ENCODE assay signal across 18 cellular contexts in the genomic region with DNA sequence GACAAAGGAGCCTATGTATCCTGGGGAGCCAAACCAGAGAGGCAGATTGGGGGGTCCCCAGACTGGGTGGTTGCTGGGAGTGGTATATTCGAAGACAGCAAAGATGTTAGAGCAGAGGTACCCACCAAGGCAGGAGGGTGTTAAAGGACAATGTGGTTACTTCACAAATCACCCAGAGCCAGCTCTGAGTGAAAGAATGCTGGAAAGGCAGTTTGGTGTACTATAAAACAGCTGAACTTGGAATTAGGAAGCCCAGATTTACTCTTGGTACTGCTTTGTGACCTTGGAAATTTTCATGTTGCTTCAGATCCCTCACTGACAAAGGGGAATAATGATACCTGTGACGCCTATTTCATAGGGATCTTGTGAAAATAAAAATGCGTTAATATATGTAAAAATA.
A peak's percentile ranks its signal among the peaks of the same experiment; 100 is the strongest.
DNase-seq lines count a peak whose midpoint lies in the region; TF ChIP-seq lines count a peak whose summit lies in the region.
"Had no signal": no experiment of that assay in that cellular context is flagged by ENCODE, and none has a peak within 500 bp of the region (broad histone marks: within the 10 kb centered on the region; RNA-seq: fewer than 3 reads in every experiment).

No MANE protein-coding gene starts in this region.

- peak overlapping the region; percentile 84 for H3K27ac Mint-ChIP-seq in HFFc6
- H3K27ac Mint-ChIP-seq: CD8-positive, alpha-beta memory T cell had no signal

- H3K27ac ChIP-seq in esophagus muscularis mucosa (replicated peaks in 1 of 4): no peak overlapping the region
- peak overlapping the region; percentile 54 for H3K27ac ChIP-seq in osteoblast (ENCODE audit: low read depth, low read length)
- H3K27ac ChIP-seq in ascending aorta: no peak overlapping the region
- H3K27ac ChIP-seq: HL-60, Peyer's patch, SJCRH30 had no signal

- no peak overlapping the region for H3K4me3 ChIP-seq in esophagus muscularis mucosa
- H3K4me3 ChIP-seq in osteoblast (ENCODE audit: insufficient read depth, low read length): no peak overlapping the region
- no peak overlapping the region for H3K4me3 ChIP-seq in ascending aorta
- H3K4me3 ChIP-seq: HAP-1, Peyer's patch, SJCRH30 had no signal

- H3K27me3 Mint-ChIP-seq in HFFc6 (ENCODE audit: insufficient read depth): peaks cover 1% of the 10 kb centered on the region

- H3K4me1 ChIP-seq in esophagus muscularis mucosa: peaks cover 0 to 4% (median 0%) of the 10 kb centered on the region in 4 donors
- H3K4me1 ChIP-seq in osteoblast (ENCODE audit: insufficient read depth, low read length): peaks cover 8% of the 10 kb centered on the region
- H3K4me1 ChIP-seq in ascending aorta: no peaks in the 10 kb centered on the region
- H3K4me1 ChIP-seq: HAP-1, Peyer's patch had no signal

- H3K36me3 ChIP-seq in esophagus muscularis mucosa (no peaks in the 10 kb centered on the region), osteoblast (ENCODE audit: insufficient read depth, low read length) (no peaks in the 10 kb centered on the region), ascending aorta (no peaks in the 10 kb centered on the region)
- H3K36me3 ChIP-seq: HAP-1, Peyer's patch, SJCRH30 had no signal

- peak overlapping the region; percentile 77 for H2AFZ ChIP-seq in osteoblast (ENCODE audit: low read length)

- TF ChIP-seq CTCF in HFFc6 (IDR thresholded peaks at IDR 0.05): no peak
- no peak for TF ChIP-seq CTCF in esophagus muscularis mucosa (IDR thresholded peaks at IDR 0.05)
- TF ChIP-seq CTCF in osteoblast (IDR thresholded peaks at IDR 0.05; ENCODE audit: extremely low read depth, low read depth, low read length): no peak
- no peak for TF ChIP-seq CTCF in GM10266 (IDR thresholded peaks at IDR 0.05; ENCODE audit: control insufficient read depth, insufficient read depth, low read depth, missing control alignments)
- no peak for TF ChIP-seq CTCF in ascending aorta (IDR thresholded peaks at IDR 0.05)

- H3K4me2 ChIP-seq in osteoblast (ENCODE audit: insufficient read depth, low read length): peak overlapping the region; percentile 22

- H3K9me3 ChIP-seq in esophagus muscularis mucosa: no peaks in the 10 kb centered on the region
- no peaks in the 10 kb centered on the region for H3K9me3 ChIP-seq in osteoblast (ENCODE audit: low read depth, low read length)
- no peaks in the 10 kb centered on the region for H3K9me3 ChIP-seq in ascending aorta
- H3K9me3 ChIP-seq: HAP-1, Peyer's patch, SJCRH30 had no signal

- no peaks in the 10 kb centered on the region for H4K20me1 ChIP-seq in osteoblast (ENCODE audit: insufficient read depth, low read length)

- no peaks in the 10 kb centered on the region for H3K27me3 ChIP-seq in esophagus muscularis mucosa
- H3K27me3 ChIP-seq in osteoblast (ENCODE audit: insufficient read depth, low read length): no peaks in the 10 kb centered on the region
- no peaks in the 10 kb centered on the region for H3K27me3 ChIP-seq in ascending aorta
- H3K27me3 ChIP-seq: Peyer's patch, SJCRH30 had no signal

- peaks cover 19% of the 10 kb centered on the region for H3K4me1 Mint-ChIP-seq in HFFc6 (ENCODE audit: low read depth)
- H3K4me1 Mint-ChIP-seq: CD8-positive, alpha-beta memory T cell had no signal

- no peak overlapping the region for H3K4me3 Mint-ChIP-seq in HFFc6
- H3K4me3 Mint-ChIP-seq: CD8-positive, alpha-beta memory T cell had no signal

- H3K79me2 ChIP-seq in osteoblast (ENCODE audit: insufficient read depth, low read length): no peaks in the 10 kb centered on the region

- TF ChIP-seq EP300 in esophagus muscularis mucosa (IDR thresholded peaks at IDR 0.05): no peak

- no peaks in the 10 kb centered on the region for H3K9me3 Mint-ChIP-seq in HFFc6
- H3K9me3 Mint-ChIP-seq: CD8-positive, alpha-beta memory T cell had no signal

- no peak for TF ChIP-seq POLR2A in esophagus muscularis mucosa (IDR thresholded peaks at IDR 0.05; ENCODE audit: low read depth)

- intact Hi-C loops in esophagus muscularis mucosa (cut with DNase I) (no loop called here), ascending aorta (cut with DNase I) (no loop called here)

- no peaks in the 10 kb centered on the region for H3K36me3 Mint-ChIP-seq in HFFc6 (ENCODE audit: low read depth)

- WGBS in esophagus muscularis mucosa: 91% methylated on average over 3 of the region's 3 CpGs

- DNase-seq in HFFc6: no peak
- DNase-seq in esophagus muscularis mucosa (ENCODE audit: extremely low spot score): peak; percentile 66
- no peak for DNase-seq in osteoblast (ENCODE audit: insufficient read length, low spot score, missing footprints)
- DNase-seq in GOT3 (lab: John Stamatoyannopoulos, UW): no peak
- DNase-seq in GM10266 (ENCODE audit: extremely low spot score): no peak
- DNase-seq in SHP77 treated with DMSO at 0.1 percent for 48 hours (lab: John Stamatoyannopoulos, UW): no peak
- no peak for DNase-seq in ascending aorta (ENCODE audit: low spot score in 2 of 2)
- DNase-seq: C1 segment of cervical spinal cord; CD8-positive, alpha-beta memory T cell; KBM-7; NCI-H1092 treated with DMSO at 0.1 percent for 48 hours; NCI-H1436 treated with DMSO at 0.1 percent for 48 hours; NCI-H1930; NCI-H524 treated with DMSO at 0.1 percent for 48 hours; Peyer's patch; SJCRH30 had no signal
